13 cellular contexts compared by ENCODE assay signal in the genomic region with DNA sequence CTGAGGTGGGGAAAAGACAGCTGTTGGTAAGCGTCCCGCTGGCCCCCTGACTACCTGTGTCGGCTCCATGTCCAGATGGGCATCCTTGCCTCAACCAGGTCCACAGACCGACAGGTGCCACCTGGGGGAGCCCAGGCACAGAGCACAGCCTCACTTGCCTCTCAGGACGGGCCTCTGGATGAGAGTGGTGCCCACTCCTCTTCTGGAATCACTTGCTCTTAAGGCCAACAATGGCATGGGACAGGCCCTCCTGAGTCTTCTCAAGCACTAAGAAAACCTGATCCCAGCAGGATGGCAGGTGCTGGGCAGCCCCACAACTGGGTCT. TPM values are rescaled to one million over a fixed set of nuclear protein-coding genes. Genes with fewer than 3 reads are reported as not detected.
DNase-seq lines count a peak whose midpoint lies in the region; ATAC-seq and TF ChIP-seq lines count a peak whose summit lies in the region.
"Had no signal": no experiment of that assay in that cellular context is flagged by ENCODE, and none has a peak within 500 bp of the region (broad histone marks: within the 10 kb centered on the region; RNA-seq: fewer than 3 reads in every experiment).

No MANE protein-coding gene starts in this region.

- peak overlapping the region; percentile 93 for H3K27ac Mint-ChIP-seq in stimulated activated effector memory CD8-positive, alpha-beta T cell treated with anti-CD3 and anti-CD28 coated beads, Interleukin-12 subunit alpha, Interleukin-12 subunit beta, amount 100 ng/mL, for 72 hours

- no peak overlapping the region for H3K4me3 Mint-ChIP-seq in stimulated activated effector memory CD8-positive, alpha-beta T cell treated with anti-CD3 and anti-CD28 coated beads, Interleukin-12 subunit alpha, Interleukin-12 subunit beta, amount 100 ng/mL, for 72 hours
- H3K4me3 Mint-ChIP-seq: activated B cell treated with CpG ODN at 0.5 μM for 24 hours; activated naive CD8-positive, alpha-beta T cell treated with anti-CD3 and anti-CD28 coated beads, Interleukin-2, amount 10 ng/mL, durations not matched to agents 7 days and 5 days had no signal

- H3K27ac ChIP-seq in HCT116 (ENCODE audit: low read depth, low read length): peak overlapping the region; percentile 75
- peak overlapping the region; percentile 60 for H3K27ac ChIP-seq in VCaP
- peak overlapping the region; percentile 56 for H3K27ac ChIP-seq in foreskin keratinocyte

- no peaks in the 10 kb centered on the region for H3K9me3 ChIP-seq in HCT116 (ENCODE audit: control insufficient read depth in 1 of 2, insufficient read depth in 1 of 2, low read depth in 1 of 2, low read length in 2 of 2)

- H3K9ac ChIP-seq in HCT116 (ENCODE audit: low read length): peak overlapping the region; percentile 55

- H3K79me2 ChIP-seq in HCT116 (ENCODE audit: insufficient read depth, low read length): peaks cover 75% of the 10 kb centered on the region

- POLR2A ChIA-PET in HCT116 (lab: Charles Lee): interaction anchor here (1.0 kb wide), 1 partner anchor 55 kb away, joined by 3 read pairs; no protein-coding TSS in a partner anchor

- H3K36me3 Mint-ChIP-seq in stimulated activated effector memory CD8-positive, alpha-beta T cell treated with anti-CD3 and anti-CD28 coated beads, Interleukin-12 subunit alpha, Interleukin-12 subunit beta, amount 100 ng/mL, for 72 hours: peaks cover 100% of the 10 kb centered on the region

- H3K4me3 ChIP-seq in HCT116 (replicated peaks in 1 of 2; ENCODE audit: low read depth in 1 of 2, low read length in 2 of 2): no peak overlapping the region

- peaks cover 24% of the 10 kb centered on the region; the same call in 1 of the 2 replicates for H4K20me1 ChIP-seq in HCT116 (ENCODE audit: insufficient read depth)

- CTCF ChIA-PET in HCT116 (lab: Charles Lee): no interaction called here

- DNase-seq in HCT116 (ENCODE audit: low read depth, low spot score): no peak
- peak in 1 of 2 donors; percentile 44 for DNase-seq in foreskin keratinocyte
- DNase-seq in stimulated activated effector memory CD8-positive, alpha-beta T cell treated with anti-CD3 and anti-CD28 coated beads, Interleukin-12 subunit alpha, Interleukin-12 subunit beta, amount 100 ng/mL, for 72 hours (ENCODE audit: low spot score in 2 of 2): no peak
- no peak for DNase-seq in inferior parietal cortex (ENCODE audit: extremely low spot score)
- no peak for DNase-seq in DMS 273 treated with DMSO at 0.1 percent for 48 hours (lab: John Stamatoyannopoulos, UW)
- DNase-seq in NCI-H2081 treated with DMSO at 0.1 percent for 48 hours (lab: John Stamatoyannopoulos, UW): no peak
- DNase-seq: activated B cell treated with CpG ODN at 0.5 μM for 24 hours; activated naive CD8-positive, alpha-beta T cell treated with anti-CD3 and anti-CD28 coated beads, Interleukin-2, amount 10 ng/mL, durations not matched to agents 7 days and 5 days; DND-41; effector CD8-positive, alpha-beta T cell; NCI-H524; SHP77 treated with DMSO at 0.1 percent for 48 hours had no signal

- TF ChIP-seq POLR2A in HCT116 (IDR thresholded peaks at IDR 0.05; ENCODE audit: borderline replicate concordance, extremely low read depth, insufficient read depth, insufficient read length): no peak

- no peak for ATAC-seq in HCT116
- no peak for ATAC-seq in foreskin keratinocyte
- ATAC-seq in stimulated activated effector memory CD8-positive, alpha-beta T cell treated with anti-CD3 and anti-CD28 coated beads, Interleukin-12 subunit alpha, Interleukin-12 subunit beta, amount 100 ng/mL, for 72 hours: no peak

- TF ChIP-seq CTCF in HCT116 (IDR thresholded peaks at IDR 0.05 in 2 of 3, conservative IDR thresholded peaks at IDR 0.05 in 1 of 3; ENCODE audit: borderline replicate concordance in 1 of 3, insufficient read depth in 1 of 3, low read depth in 2 of 3, low read length in 2 of 3) (no peak), VCaP (conservative IDR thresholded peaks at IDR 0.05) (no peak), foreskin keratinocyte (conservative IDR thresholded peaks at IDR 0.05) (peak; percentile 12)

- H3K4me1 ChIP-seq in HCT116 (ENCODE audit: control insufficient read depth in 1 of 2, insufficient read depth in 2 of 2, low read length in 2 of 2): peaks cover 21 to 49% of the 10 kb centered on the region in 2 experiments
- peaks cover 24% of the 10 kb centered on the region for H3K4me1 ChIP-seq in foreskin keratinocyte

- no peaks in the 10 kb centered on the region for H3K9me2 ChIP-seq in HCT116 (ENCODE audit: insufficient read depth)

- H3K36me3 ChIP-seq in HCT116 (ENCODE audit: control insufficient read depth in 1 of 2, insufficient read depth in 2 of 2, low read length in 2 of 2): peaks cover 41 to 83% of the 10 kb centered on the region in 2 experiments

- no peaks in the 10 kb centered on the region for H3K9me3 Mint-ChIP-seq in stimulated activated effector memory CD8-positive, alpha-beta T cell treated with anti-CD3 and anti-CD28 coated beads, Interleukin-12 subunit alpha, Interleukin-12 subunit beta, amount 100 ng/mL, for 72 hours
- H3K9me3 Mint-ChIP-seq: activated B cell treated with CpG ODN at 0.5 μM for 24 hours; activated naive CD8-positive, alpha-beta T cell treated with anti-CD3 and anti-CD28 coated beads, Interleukin-2, amount 10 ng/mL, durations not matched to agents 7 days and 5 days had no signal

- no TSS peak for BruUV-seq in HCT116 (replicated peaks; lab: Mats Ljungman, UMichigan)

- intact Hi-C loops in HCT116 (cut with micrococcal nuclease): loop anchor here (1.0 kb wide), 1 partner anchor 168 kb away; no protein-coding TSS in a partner anchor

- H3K4me1 Mint-ChIP-seq in stimulated activated effector memory CD8-positive, alpha-beta T cell treated with anti-CD3 and anti-CD28 coated beads, Interleukin-12 subunit alpha, Interleukin-12 subunit beta, amount 100 ng/mL, for 72 hours: peaks cover 73% of the 10 kb centered on the region

- H3K4me2 ChIP-seq in HCT116 (ENCODE audit: low read length): peak overlapping the region; percentile 70

- RAD21 ChIA-PET in HCT116 (lab: Charles Lee; ENCODE audit: low non-redundant PET in 1 of 2, low total read pairs in 2 of 2, uncharacterized antibody in 2 of 2, unreplicated experiment in 2 of 2): no interaction called here

- H3K27me3 ChIP-seq in HCT116 (ENCODE audit: insufficient read depth, low read length) (no peaks in the 10 kb centered on the region), foreskin keratinocyte (no peaks in the 10 kb centered on the region)

- peak; percentile 13; the same call in 1 of the 2 replicates for TF ChIP-seq RAD21 in HCT116 (IDR thresholded peaks at IDR 0.05; ENCODE audit: low read depth)

- no peak overlapping the region for H2AFZ ChIP-seq in HCT116 (ENCODE audit: low read depth, low read length, poor library complexity, severe bottlenecking)

TF ChIP-seq in HCT116, 20 proteins besides CTCF, POLR2A, EP300 and RAD21:
- TF ChIP-seq SP1 (IDR thresholded peaks at IDR 0.05; ENCODE audit: low read depth) (no peak), EZH2phosphoT487 (IDR thresholded peaks at IDR 0.05; ENCODE audit: borderline replicate concordance) (no peak), CEBPB (IDR thresholded peaks at IDR 0.05; ENCODE audit: low read depth) (no peak), YY1 (IDR thresholded peaks at IDR 0.05; ENCODE audit: extremely low read depth, insufficient replicate concordance, low read depth, low read length) (no peak), FOSL1 (IDR thresholded peaks at IDR 0.05; ENCODE audit: low read depth) (no peak), EZH2 (IDR thresholded peaks at IDR 0.05) (no peak), CBX3 (IDR thresholded peaks at IDR 0.05; ENCODE audit: low read depth) (no peak), EGR1 (IDR thresholded peaks at IDR 0.05; ENCODE audit: low read depth) (no peak), SIN3A (IDR thresholded peaks at IDR 0.05; ENCODE audit: low read depth) (no peak), JUND (IDR thresholded peaks at IDR 0.05) (no peak)
- TF ChIP-seq, protein P1, sequence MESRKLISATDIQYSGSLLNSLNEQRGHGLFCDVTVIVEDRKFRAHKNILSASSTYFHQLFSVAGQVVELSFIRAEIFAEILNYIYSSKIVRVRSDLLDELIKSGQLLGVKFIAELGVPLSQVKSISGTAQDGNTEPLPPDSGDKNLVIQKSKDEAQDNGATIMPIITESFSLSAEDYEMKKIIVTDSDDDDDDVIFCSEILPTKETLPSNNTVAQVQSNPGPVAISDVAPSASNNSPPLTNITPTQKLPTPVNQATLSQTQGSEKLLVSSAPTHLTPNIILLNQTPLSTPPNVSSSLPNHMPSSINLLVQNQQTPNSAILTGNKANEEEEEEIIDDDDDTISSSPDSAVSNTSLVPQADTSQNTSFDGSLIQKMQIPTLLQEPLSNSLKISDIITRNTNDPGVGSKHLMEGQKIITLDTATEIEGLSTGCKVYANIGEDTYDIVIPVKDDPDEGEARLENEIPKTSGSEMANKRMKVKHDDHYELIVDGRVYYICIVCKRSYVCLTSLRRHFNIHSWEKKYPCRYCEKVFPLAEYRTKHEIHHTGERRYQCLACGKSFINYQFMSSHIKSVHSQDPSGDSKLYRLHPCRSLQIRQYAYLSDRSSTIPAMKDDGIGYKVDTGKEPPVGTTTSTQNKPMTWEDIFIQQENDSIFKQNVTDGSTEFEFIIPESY (IDR thresholded peaks at IDR 0.05; ENCODE audit: extremely low read depth, insufficient replicate concordance, low read length): no peak

RNA-seq across cellular contexts. Expression of a gene that starts 17.2 kb away (rescaled TPM):
- total RNA-seq in HCT116 (2021; ENCODE audit: unreplicated experiment) (445 TPM), foreskin keratinocyte (40.9 and 44.3 TPM in 2 replicates)
- polyA plus RNA-seq in HCT116 (2012): 422 and 492 TPM in 2 replicates
- polyA plus RNA-seq in foreskin keratinocyte: 47.5 and 54.7 TPM in 2 replicates

RNA-seq across cellular contexts. Expression of a gene that starts 27.5 kb away (rescaled TPM):
- total RNA-seq in HCT116 (2021; ENCODE audit: unreplicated experiment): 176 TPM
- polyA plus RNA-seq in HCT116 (2012): 184 and 197 TPM in 2 replicates
- total RNA-seq in foreskin keratinocyte: 57.7 and 62.8 TPM in 2 replicates
- 75.6 and 81.9 TPM in 2 replicates for polyA plus RNA-seq in foreskin keratinocyte

RNA-seq across cellular contexts. Expression of a gene that starts 33.4 kb away (rescaled TPM):
- total RNA-seq in HCT116 (2021; ENCODE audit: unreplicated experiment): 143 TPM
- polyA plus RNA-seq in HCT116 (2012): 99.2 and 103 TPM in 2 replicates
- 19.5 TPM in 2 replicates for total RNA-seq in foreskin keratinocyte
- 17.9 and 18.3 TPM in 2 replicates for polyA plus RNA-seq in foreskin keratinocyte
